8 cellular contexts compared by ENCODE assay signal in the genomic region with DNA sequence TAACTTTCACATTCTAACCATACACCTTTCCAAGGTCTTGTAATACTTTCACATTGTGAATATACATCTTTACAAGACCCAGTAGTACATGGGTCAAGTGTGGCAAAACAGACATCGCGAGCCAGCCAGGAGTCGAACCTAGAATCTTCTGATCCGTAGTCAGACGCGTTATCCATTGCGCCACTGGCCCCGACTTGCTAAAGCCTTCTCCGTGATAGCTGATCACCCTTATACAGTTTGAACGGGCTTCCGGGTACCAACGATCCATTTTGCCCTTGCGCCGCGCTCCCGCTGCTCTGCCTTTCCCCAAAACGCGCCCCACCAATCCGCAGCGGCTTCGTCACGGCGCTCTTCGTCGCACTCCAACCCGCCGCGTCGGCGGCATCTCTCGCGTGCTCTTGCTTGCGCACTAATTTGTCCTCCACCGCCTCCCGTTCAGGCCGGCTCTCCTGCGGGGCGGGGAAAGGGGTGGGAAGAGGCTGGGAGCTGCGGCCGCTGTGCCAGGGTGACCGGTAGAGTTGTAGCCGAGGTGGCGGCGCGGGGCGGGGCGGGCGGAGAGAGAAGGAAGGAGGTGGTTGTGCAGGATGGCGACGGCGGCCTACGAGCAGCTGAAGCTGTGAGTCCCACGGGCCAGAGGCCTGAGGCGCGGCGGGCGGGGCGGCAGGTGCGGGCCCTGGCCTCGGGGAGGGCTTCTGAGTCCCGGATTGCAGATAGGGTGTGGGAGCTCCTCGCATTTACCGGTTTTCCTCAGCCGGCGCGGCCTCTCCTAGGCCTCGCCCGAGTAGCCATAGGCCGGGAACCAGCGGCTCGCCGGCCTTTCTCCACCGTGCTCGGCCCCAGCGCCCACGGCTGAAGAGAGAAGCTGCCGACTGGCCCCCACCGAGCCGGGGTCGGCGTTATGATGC. TPM values are rescaled to one million over a fixed set of nuclear protein-coding genes. Genes with fewer than 3 reads are reported as not detected.
DNase-seq lines count a peak whose midpoint lies in the region; ATAC-seq and TF ChIP-seq lines count a peak whose summit lies in the region.

A gene with protein sequence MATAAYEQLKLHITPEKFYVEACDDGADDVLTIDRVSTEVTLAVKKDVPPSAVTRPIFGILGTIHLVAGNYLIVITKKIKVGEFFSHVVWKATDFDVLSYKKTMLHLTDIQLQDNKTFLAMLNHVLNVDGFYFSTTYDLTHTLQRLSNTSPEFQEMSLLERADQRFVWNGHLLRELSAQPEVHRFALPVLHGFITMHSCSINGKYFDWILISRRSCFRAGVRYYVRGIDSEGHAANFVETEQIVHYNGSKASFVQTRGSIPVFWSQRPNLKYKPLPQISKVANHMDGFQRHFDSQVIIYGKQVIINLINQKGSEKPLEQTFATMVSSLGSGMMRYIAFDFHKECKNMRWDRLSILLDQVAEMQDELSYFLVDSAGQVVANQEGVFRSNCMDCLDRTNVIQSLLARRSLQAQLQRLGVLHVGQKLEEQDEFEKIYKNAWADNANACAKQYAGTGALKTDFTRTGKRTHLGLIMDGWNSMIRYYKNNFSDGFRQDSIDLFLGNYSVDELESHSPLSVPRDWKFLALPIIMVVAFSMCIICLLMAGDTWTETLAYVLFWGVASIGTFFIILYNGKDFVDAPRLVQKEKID (plus strand): TSS at position 515 of the 905 bp plus-strand sequence. CDS start 70 bp downstream, at position 585.

- H3K36me3 Mint-ChIP-seq in CD8-positive, alpha-beta memory T cell, result peaks cover 0 to 38% (median 12%) of the 10 kb centered on the region in 3 donors

- peaks cover 0 to 5% (median 3%) of the 10 kb centered on the region in 5 donors for H3K9me3 Mint-ChIP-seq in CD8-positive, alpha-beta memory T cell

- no peaks in the 10 kb centered on the region for H3K36me3 ChIP-seq in CD8-positive, alpha-beta memory T cell (ENCODE audit: insufficient read depth, low read length)
- peaks cover 0 to 3% of the 10 kb centered on the region in 2 donors for H3K36me3 ChIP-seq in lung (ENCODE audit: control insufficient read depth in 2 of 2, insufficient read depth in 2 of 2, low read length in 2 of 2)

- 1% methylated on average over 70 to 81 of the region's 81 CpGs for WGBS in lung, 2 donors

- no peak for TF ChIP-seq CTCF in lung (IDR thresholded peaks at IDR 0.05; ENCODE audit: control extremely low read depth, extremely low read depth)

- H3K27ac ChIP-seq in CD8-positive, alpha-beta memory T cell (ENCODE audit: low read depth, low read length), result peak within 1 kb of the TSS; percentile 93
- H3K27ac ChIP-seq in lung (ENCODE audit: low read depth in 1 of 2, low read length in 1 of 2), result peak within 1 kb of the TSS; percentile 93 to 96

- DNase-seq in CD8-positive, alpha-beta memory T cell, result peak; percentile 92 to 98 (median 97)
- DNase-seq in HS-5 (ENCODE audit: low read depth) (peak; percentile 95), lung (ENCODE audit: low spot score) (peak; percentile 99)
- DNase-seq in NK-92 treated with Interleukin-12 subunit alpha and Interleukin-12 subunit beta, amount 100 ng/mL, for 24 hours (lab: John Stamatoyannopoulos, UW), result peak; percentile 92
- peak; percentile 100 for DNase-seq in activated CD8-positive, alpha-beta memory T cell treated with anti-CD3 and anti-CD28 coated beads for 24 hours
- DNase-seq in effector CD8-positive, alpha-beta T cell (lab: John Stamatoyannopoulos, UW), result peak; percentile 92
- peak; percentile 90 to 91 (median 90) for DNase-seq in stimulated activated CD4-positive, alpha-beta T cell treated with anti-CD3 and anti-CD28 coated beads, TNF-alpha, amount 100 ng/mL, for 4 hours (ENCODE audit: low read depth in 3 of 3)

- peaks cover 40% of the 10 kb centered on the region for H3K4me1 ChIP-seq in CD8-positive, alpha-beta memory T cell (ENCODE audit: insufficient read depth, low read length)
- peaks cover 4 to 31% of the 10 kb centered on the region in 2 donors for H3K4me1 ChIP-seq in lung (ENCODE audit: control insufficient read depth in 2 of 2, insufficient read depth in 2 of 2, low read length in 2 of 2)

- H3K4me1 Mint-ChIP-seq in CD8-positive, alpha-beta memory T cell, result peaks cover 57 to 66% (median 65%) of the 10 kb centered on the region in 3 donors

- POLR2A ChIA-PET in CD8-positive, alpha-beta memory T cell (lab: Charles Lee), result interaction anchor here (0.6 to 1.5 kb wide), 4 partner anchors 11 to 40 kb away, joined by 3 to 9 read pairs (median 4); no protein-coding TSS in a partner anchor

- CTCF ChIA-PET in CD8-positive, alpha-beta memory T cell (lab: Charles Lee), result interaction anchor here (0.9 to 2.3 kb wide), 4 partner anchors 16 to 33 kb away, joined by 3 to 10 read pairs (median 6); no protein-coding TSS in a partner anchor

- peak; percentile 86 for ATAC-seq in GM19468 (IDR thresholded peaks at IDR 0.05; ENCODE audit: extremely low read depth, unreplicated experiment)
- ATAC-seq in lung (ENCODE audit: insufficient read depth, low FRiP score), result peak; percentile 95

- peak within 1 kb of the TSS; percentile 89 to 100 (median 98) for H3K27ac Mint-ChIP-seq in CD8-positive, alpha-beta memory T cell

- H3K4me3 ChIP-seq in CD8-positive, alpha-beta memory T cell (ENCODE audit: low read length), result peak within 1 kb of the TSS; percentile 95
- peak within 1 kb of the TSS; percentile 82 for H3K4me3 ChIP-seq in lung

- H3K9me3 ChIP-seq in CD8-positive, alpha-beta memory T cell (ENCODE audit: low read length), result no peaks in the 10 kb centered on the region
- no peaks in the 10 kb centered on the region for H3K9me3 ChIP-seq in lung (ENCODE audit: control insufficient read depth in 2 of 2, insufficient read depth in 1 of 2, low read length in 1 of 2)

- H3K27me3 Mint-ChIP-seq in CD8-positive, alpha-beta memory T cell, result peaks cover 4 to 9% of the 10 kb centered on the region in 2 donors

- no peaks in the 10 kb centered on the region for H3K27me3 ChIP-seq in CD8-positive, alpha-beta memory T cell (ENCODE audit: insufficient read depth, low read length, poor library complexity, severe bottlenecking)
- no peaks in the 10 kb centered on the region for H3K27me3 ChIP-seq in lung (ENCODE audit: control insufficient read depth, insufficient read depth)

- peak within 1 kb of the TSS; percentile 84 to 98 (median 90) for H3K4me3 Mint-ChIP-seq in CD8-positive, alpha-beta memory T cell

RNA-seq across cellular contexts. Expression of the gene that starts here (rescaled TPM):
- 10 to 100 TPM; 78.7 to 79.1 TPM for total RNA-seq in CD8-positive, alpha-beta memory T cell
- 41.0 TPM for polyA plus RNA-seq in CD8-positive, alpha-beta memory T cell
- 100 to 1,000 TPM in 1 of 2 donors, 10 to 100 TPM in 1; 53.3 to 117 TPM for total RNA-seq in lung
- polyA plus RNA-seq in lung, result 10 to 100 TPM; 23.3 to 34.2 TPM

Comparison
In these comparisons a context has a peak if more than half of its experiments do, and no peak if none do; other contexts are left out.
1. Peak in every context shown above with its lines: DNase-seq, ATAC-seq, H3K4me3 ChIP-seq and H3K27ac ChIP-seq.